In the genomic region with DNA sequence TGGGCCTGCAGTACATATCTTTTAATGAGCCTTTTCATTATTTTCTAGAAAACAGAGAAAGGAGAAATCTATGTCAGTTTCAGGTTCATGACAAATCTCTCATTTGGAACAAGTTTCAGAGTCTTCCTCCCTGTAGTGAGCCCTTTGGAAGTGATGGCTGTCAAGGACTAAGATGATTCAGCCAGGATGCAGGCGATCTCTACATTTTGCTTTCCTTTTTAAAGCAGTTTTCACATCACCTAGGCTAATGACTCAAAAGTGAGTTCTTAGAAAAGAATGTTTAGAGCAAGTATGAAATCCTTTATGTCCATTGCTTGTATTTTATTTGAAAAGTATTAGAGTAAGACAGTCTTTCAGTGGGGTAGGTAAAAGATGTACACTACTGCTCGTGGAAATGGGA, we compare ENCODE assay signal across 1 cellular context.
TF ChIP-seq lines count a peak whose summit lies in the region.

No MANE protein-coding gene starts in this region.

TF ChIP-seq in IMR-90, 13 proteins besides CTCF, POLR2A, EP300 and RAD21 (continued from another document):
- TF ChIP-seq SMC3 (IDR thresholded peaks at IDR 0.05; ENCODE audit: low read depth, low read length) (no peak), FOS (IDR thresholded peaks at IDR 0.05; ENCODE audit: low read depth, low read length) (no peak), CEBPB (IDR thresholded peaks at IDR 0.05; ENCODE audit: low read depth, low read length) (no peak), MXI1 (IDR thresholded peaks at IDR 0.05; ENCODE audit: borderline replicate concordance, low read depth, low read length) (no peak), MAFK (IDR thresholded peaks at IDR 0.05; ENCODE audit: low read depth, low read length) (no peak)
